In the genomic region with DNA sequence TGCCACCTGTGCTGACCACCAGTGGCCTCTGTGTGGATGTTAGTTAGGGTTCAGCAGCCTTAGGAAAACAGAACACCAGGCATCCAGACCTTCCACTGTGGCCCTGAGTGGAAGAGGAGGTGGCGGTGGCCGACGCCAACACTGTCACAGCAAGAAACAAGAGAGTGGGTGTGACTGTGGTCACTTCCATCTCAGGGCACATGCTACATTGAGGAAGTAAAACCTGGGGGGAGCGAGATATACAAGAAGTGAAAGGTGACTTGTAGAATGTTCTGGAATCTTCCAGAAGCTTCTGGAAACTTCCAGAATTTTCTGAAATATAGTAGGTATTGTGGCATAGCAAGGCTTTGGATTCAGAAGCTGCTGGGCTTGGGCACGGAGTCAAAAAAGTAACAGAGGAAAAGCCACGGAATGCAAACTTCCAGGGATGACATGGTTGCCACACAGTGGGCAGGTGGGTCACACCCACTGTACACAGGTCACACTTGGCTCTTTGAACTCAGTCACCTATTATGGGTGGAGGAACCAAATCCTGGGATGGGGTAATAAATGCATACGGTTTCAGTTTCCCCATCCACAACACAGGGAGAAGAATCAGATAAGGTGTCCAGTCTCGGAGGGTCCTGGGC, we compare ENCODE assay signal across 11 cellular contexts. TPM values are rescaled to one million over a fixed set of nuclear protein-coding genes. Genes with fewer than 3 reads are reported as not detected.
DNase-seq lines count a peak whose midpoint lies in the region; ATAC-seq and TF ChIP-seq lines count a peak whose summit lies in the region.
"Had no signal": no experiment of that assay in that cellular context is flagged by ENCODE, and none has a peak within 500 bp of the region (broad histone marks: within the 10 kb centered on the region; RNA-seq: fewer than 3 reads in every experiment).

No MANE protein-coding gene starts in this region.

- no peak overlapping the region for H3K4me3 ChIP-seq in H7 (ENCODE audit: insufficient read depth, low read depth, low read length)
- no peak overlapping the region for H3K4me3 ChIP-seq in foreskin fibroblast (ENCODE audit: low read depth in 1 of 2, low read length in 2 of 2)

- peaks cover 3% of the 10 kb centered on the region; the same call in 1 of the 2 replicates for H3K27me3 ChIP-seq in H7 (ENCODE audit: control insufficient read depth, insufficient read depth, low read length)

- H3K4me1 Mint-ChIP-seq in central memory CD8-positive, alpha-beta T cell, result no peaks in the 10 kb centered on the region

- no peaks in the 10 kb centered on the region for H3K36me3 ChIP-seq in H7 (replicated peaks; ENCODE audit: control insufficient read depth, insufficient read depth, low read length)

- DNase-seq in Ammon's horn (ENCODE audit: low spot score), result peak; percentile 45
- no peak for DNase-seq in central memory CD8-positive, alpha-beta T cell (ENCODE audit: low spot score in 2 of 2)
- DNase-seq in H7, result no peak
- DNase-seq in NCI-H2029 (lab: John Stamatoyannopoulos, UW), result no peak
- DNase-seq in foreskin fibroblast, result no peak
- no peak for DNase-seq in NCI-H1930 (lab: John Stamatoyannopoulos, UW)
- DNase-seq: Kasumi-1, occipital lobe had no signal

- TF ChIP-seq CTCF in foreskin fibroblast (IDR thresholded peaks at IDR 0.05; ENCODE audit: low read depth, low read length), result no peak

- H3K9me3 Mint-ChIP-seq in central memory CD8-positive, alpha-beta T cell, result no peaks in the 10 kb centered on the region

- no peaks in the 10 kb centered on the region for H3K36me3 Mint-ChIP-seq in central memory CD8-positive, alpha-beta T cell (ENCODE audit: insufficient read depth)

- H3K27me3 Mint-ChIP-seq in central memory CD8-positive, alpha-beta T cell, result peaks cover 26% of the 10 kb centered on the region

- peak; percentile 58 for ATAC-seq in GM18909 (IDR thresholded peaks at IDR 0.05; ENCODE audit: poor library complexity, unreplicated experiment)
- peak; percentile 44 for ATAC-seq in HG03139 (IDR thresholded peaks at IDR 0.05; ENCODE audit: unreplicated experiment)
- ATAC-seq in central memory CD8-positive, alpha-beta T cell (replicated peaks; ENCODE audit: extremely low read depth, poor library complexity, severe bottlenecking), result peak; percentile 28
- ATAC-seq: WTC11 had no signal

- H3K4me3 Mint-ChIP-seq in central memory CD8-positive, alpha-beta T cell, result no peak overlapping the region
- H3K4me3 Mint-ChIP-seq: WTC11 had no signal

- H3K27ac Mint-ChIP-seq in central memory CD8-positive, alpha-beta T cell (ENCODE audit: low read depth), result no peak overlapping the region
- H3K27ac Mint-ChIP-seq: WTC11 had no signal

RNA-seq across cellular contexts. Expression of a gene that starts 24.3 kb away (rescaled TPM):
- total RNA-seq in H7 (2014; rRNA removed; shearing (Covaris generic)), result 1.1 and 1.5 TPM in 2 replicates

RNA-seq across cellular contexts. Expression of a gene that starts 43.0 kb away (rescaled TPM):
- 8.2 and 12.2 TPM in 2 replicates for total RNA-seq in H7 (2014; rRNA removed; shearing (Covaris generic))
